8 cellular contexts compared by ENCODE assay signal in genomic region chr4:76090241-76090691, GRCh38. TPM values are rescaled to one million over a fixed set of nuclear protein-coding genes. Genes with fewer than 3 reads are reported as not detected.
DNase-seq lines count a peak whose midpoint lies in the region; ATAC-seq and TF ChIP-seq lines count a peak whose summit lies in the region.

No MANE protein-coding gene starts in this region.

- peak; percentile 79 for ATAC-seq in activated naive CD8-positive, alpha-beta T cell treated with anti-CD3 and anti-CD28 coated beads, Interleukin-2, amount 50 U/mL, for 24 hours
- peak; percentile 79 for ATAC-seq in esophagus mucosa
- ATAC-seq in psoas muscle: peak; percentile 71 to 85 (median 78)

- H3K9ac ChIP-seq in endodermal cell (ENCODE audit: extremely low read depth, low read length, poor library complexity, severe bottlenecking): no peak overlapping the region

- H3K27me3 ChIP-seq in psoas muscle (ENCODE audit: insufficient read depth in 3 of 3, low read length in 2 of 3) (no peaks in the 10 kb centered on the region), endodermal cell (ENCODE audit: control insufficient read depth, insufficient read depth, low read length, poor library complexity, severe bottlenecking) (no peaks in the 10 kb centered on the region)

- TF ChIP-seq CTCF in psoas muscle (IDR thresholded peaks at IDR 0.05) (no peak), endodermal cell (conservative IDR thresholded peaks at IDR 0.05) (no peak), coronary artery (IDR thresholded peaks at IDR 0.05) (no peak)

- DNase-seq in activated naive CD8-positive, alpha-beta T cell treated with anti-CD3 and anti-CD28 coated beads, Interleukin-2, amount 50 U/mL, for 24 hours: no peak
- no peak for DNase-seq in activated naive CD8-positive, alpha-beta T cell treated with anti-CD3 and anti-CD28 coated beads for 36 hours
- DNase-seq in NOMO-1 (lab: John Stamatoyannopoulos, UW; ENCODE audit: unreplicated experiment in 2 of 2) (peak; percentile 84 to 99), psoas muscle (no peak), endodermal cell (no peak), coronary artery (ENCODE audit: low spot score) (no peak), DMS 273 treated with DMSO at 0.1 percent for 48 hours (lab: John Stamatoyannopoulos, UW) (no peak)

- H3K9me3 ChIP-seq in psoas muscle (no peaks in the 10 kb centered on the region), endodermal cell (ENCODE audit: control insufficient read depth, low read length) (no peaks in the 10 kb centered on the region)

- H3K27ac ChIP-seq in psoas muscle (peak overlapping the region; percentile 86), endodermal cell (ENCODE audit: low read depth, low read length) (no peak overlapping the region), coronary artery (no peak overlapping the region)

- peaks cover 5% of the 10 kb centered on the region for H3K4me1 Mint-ChIP-seq in activated naive CD8-positive, alpha-beta T cell treated with anti-CD3 and anti-CD28 coated beads, Interleukin-2, amount 50 U/mL, for 24 hours
- H3K4me1 Mint-ChIP-seq in activated naive CD8-positive, alpha-beta T cell treated with anti-CD3 and anti-CD28 coated beads for 36 hours: peaks cover 3% of the 10 kb centered on the region
- peaks cover 7% of the 10 kb centered on the region for H3K4me1 Mint-ChIP-seq in endodermal cell

- 19 to 33% (median 25%) methylated on average over 7 of the region's 7 CpGs for WGBS in psoas muscle, 3 donors
- 92 to 94% methylated on average over 7 of the region's 7 CpGs for WGBS in endodermal cell (ENCODE audit: insufficient coverage in 1 of 2, insufficient read length in 1 of 2), 2 experiments

- H3K36me3 Mint-ChIP-seq in activated naive CD8-positive, alpha-beta T cell treated with anti-CD3 and anti-CD28 coated beads, Interleukin-2, amount 50 U/mL, for 24 hours (ENCODE audit: low read depth): no peaks in the 10 kb centered on the region
- H3K36me3 Mint-ChIP-seq in activated naive CD8-positive, alpha-beta T cell treated with anti-CD3 and anti-CD28 coated beads for 36 hours: no peaks in the 10 kb centered on the region
- no peaks in the 10 kb centered on the region for H3K36me3 Mint-ChIP-seq in endodermal cell (ENCODE audit: low read depth)

- peak overlapping the region; percentile 17 for H3K4me3 ChIP-seq in psoas muscle
- no peak overlapping the region for H3K4me3 ChIP-seq in endodermal cell (ENCODE audit: low read length)
- H3K4me3 ChIP-seq in coronary artery: no peak overlapping the region

- no peaks in the 10 kb centered on the region for H3K9me3 Mint-ChIP-seq in activated naive CD8-positive, alpha-beta T cell treated with anti-CD3 and anti-CD28 coated beads, Interleukin-2, amount 50 U/mL, for 24 hours
- H3K9me3 Mint-ChIP-seq in activated naive CD8-positive, alpha-beta T cell treated with anti-CD3 and anti-CD28 coated beads for 36 hours: no peaks in the 10 kb centered on the region
- H3K9me3 Mint-ChIP-seq in endodermal cell: peaks cover 4% of the 10 kb centered on the region

- intact Hi-C loops in psoas muscle (cut with DNase I): no loop called here

- H3K36me3 ChIP-seq in psoas muscle (ENCODE audit: insufficient read depth in 1 of 2, low read depth in 1 of 2) (no peaks in the 10 kb centered on the region), endodermal cell (ENCODE audit: control insufficient read depth, insufficient read depth, low read length) (no peaks in the 10 kb centered on the region)

- peaks cover 8% of the 10 kb centered on the region for H3K27me3 Mint-ChIP-seq in activated naive CD8-positive, alpha-beta T cell treated with anti-CD3 and anti-CD28 coated beads, Interleukin-2, amount 50 U/mL, for 24 hours
- peaks cover 9% of the 10 kb centered on the region for H3K27me3 Mint-ChIP-seq in activated naive CD8-positive, alpha-beta T cell treated with anti-CD3 and anti-CD28 coated beads for 36 hours
- H3K27me3 Mint-ChIP-seq in endodermal cell (ENCODE audit: insufficient read depth): no peaks in the 10 kb centered on the region

- H3K4me1 ChIP-seq in psoas muscle (peaks cover 80% of the 10 kb centered on the region), endodermal cell (ENCODE audit: control insufficient read depth, insufficient read depth, low read length) (no peaks in the 10 kb centered on the region)

- no peak overlapping the region for H3K4me3 Mint-ChIP-seq in activated naive CD8-positive, alpha-beta T cell treated with anti-CD3 and anti-CD28 coated beads, Interleukin-2, amount 50 U/mL, for 24 hours
- H3K4me3 Mint-ChIP-seq in activated naive CD8-positive, alpha-beta T cell treated with anti-CD3 and anti-CD28 coated beads for 36 hours: no peak overlapping the region
- no peak overlapping the region for H3K4me3 Mint-ChIP-seq in endodermal cell

- no peak overlapping the region for H3K27ac Mint-ChIP-seq in activated naive CD8-positive, alpha-beta T cell treated with anti-CD3 and anti-CD28 coated beads, Interleukin-2, amount 50 U/mL, for 24 hours
- H3K27ac Mint-ChIP-seq in activated naive CD8-positive, alpha-beta T cell treated with anti-CD3 and anti-CD28 coated beads for 36 hours: no peak overlapping the region
- H3K27ac Mint-ChIP-seq in endodermal cell: no peak overlapping the region

RNA-seq across cellular contexts. Expression of gene ART3, which starts 15.8 kb away (rescaled TPM):
- under 1 TPM in 1 of 2 experiments, not detected in 1; 0.60 TPM for total RNA-seq in activated naive CD8-positive, alpha-beta T cell treated with anti-CD3 and anti-CD28 coated beads for 36 hours
- total RNA-seq in esophagus mucosa (not detected), psoas muscle (100 to 1,000 TPM in 3 of 4 donors, 10 to 100 TPM in 1; 64.6 to 218 (median 138) TPM), endodermal cell (under 1 TPM in 1 of 2 donors, not detected in 1; 0.92 TPM)
- 100 to 1,000 TPM in 2 of 3 donors, 10 to 100 TPM in 1; 33.1 to 199 (median 108) TPM for polyA plus RNA-seq in psoas muscle
- 1.5 TPM for polyA plus RNA-seq in endodermal cell (2013, experiment 1 of 2)
- 0.75 TPM for polyA plus RNA-seq in endodermal cell (2013, experiment 2 of 2)

RNA-seq across cellular contexts. Expression of gene CXCL11, which starts 54.4 kb away (rescaled TPM):
- under 1 TPM; 0.30 to 0.60 TPM for total RNA-seq in activated naive CD8-positive, alpha-beta T cell treated with anti-CD3 and anti-CD28 coated beads for 36 hours
- total RNA-seq in esophagus mucosa (0.24 TPM), psoas muscle (under 1 TPM in 1 of 4 donors, not detected in 3; 0.37 TPM), endodermal cell (not detected)
- under 1 TPM in 2 of 3 donors, not detected in 1; 0.03 to 0.15 TPM for polyA plus RNA-seq in psoas muscle
- polyA plus RNA-seq in endodermal cell (2013, experiment 1 of 2): not detected
- polyA plus RNA-seq in endodermal cell (2013, experiment 2 of 2): not detected

RNA-seq across cellular contexts. Expression of gene NUP54, which starts 57.9 kb away (rescaled TPM):
- total RNA-seq in activated naive CD8-positive, alpha-beta T cell treated with anti-CD3 and anti-CD28 coated beads for 36 hours: 10 to 100 TPM; 72.1 to 76.2 TPM
- 31.7 TPM for total RNA-seq in esophagus mucosa
- 10 to 100 TPM; 14.1 to 25.9 (median 17.6) TPM for total RNA-seq in psoas muscle
- 10 to 100 TPM; 14.2 to 26.0 (median 25.4) TPM for polyA plus RNA-seq in psoas muscle
- 10 to 100 TPM; 78.6 to 88.5 TPM for total RNA-seq in endodermal cell
- polyA plus RNA-seq in endodermal cell (2013, experiment 1 of 2): 66.5 TPM
- 63.3 TPM for polyA plus RNA-seq in endodermal cell (2013, experiment 2 of 2)

Comparison
In these comparisons a context has a peak if more than half of its experiments do, and no peak if none do; other contexts are left out.
1. DNase-seq: peak in NOMO-1 (2 of 2); none in activated naive CD8-positive, alpha-beta T cell treated with anti-CD3 and anti-CD28 coated beads, Interleukin-2, amount 50 U/mL, for 24 hours (single experiment), activated naive CD8-positive, alpha-beta T cell treated with anti-CD3 and anti-CD28 coated beads for 36 hours (single experiment), psoas muscle (0 of 2), endodermal cell (single experiment), coronary artery (single experiment) and DMS 273 treated with DMSO at 0.1 percent for 48 hours (single experiment).
2. RNA of gene ART3, which starts 15.8 kb away (total RNA-seq): 64.6 to 218 TPM in psoas muscle; 0.92 TPM in endodermal cell, 0.60 TPM in activated naive CD8-positive, alpha-beta T cell treated with anti-CD3 and anti-CD28 coated beads for 36 hours and not detected in esophagus mucosa (single experiment); every median in the first group is over 10 times any median in the second.
3. Peak in every context shown above with its lines, with median percentiles within 50 percentile points of each other: ATAC-seq.